Comparison of ENCODE assay signal across 8 cellular contexts in the genomic region with DNA sequence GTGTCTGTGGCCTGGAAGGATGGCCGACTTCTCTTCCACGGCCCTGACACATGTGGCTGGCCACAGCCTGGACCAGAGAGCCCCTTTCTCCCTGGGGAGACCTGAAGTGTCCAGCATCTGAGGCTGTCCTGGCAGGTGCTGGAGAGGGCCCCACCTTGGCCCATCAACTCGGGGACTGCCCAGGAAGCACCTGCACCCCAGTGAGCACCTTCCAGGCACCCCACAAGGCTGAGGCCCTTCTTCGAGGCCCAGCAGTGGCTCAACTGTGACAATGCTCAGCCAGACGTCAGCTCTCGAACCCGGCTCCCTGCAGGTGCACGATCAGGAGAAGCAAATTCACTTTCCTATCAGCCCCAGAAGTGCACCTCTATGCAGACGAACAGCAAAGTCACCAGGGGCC. TPM values are rescaled to one million over a fixed set of nuclear protein-coding genes. Genes with fewer than 3 reads are reported as not detected.
A peak's percentile ranks its signal among the peaks of the same experiment; 100 is the strongest.
DNase-seq lines count a peak whose midpoint lies in the region; ATAC-seq and TF ChIP-seq lines count a peak whose summit lies in the region.

No MANE protein-coding gene starts in this region.

- intact Hi-C loops in esophagus squamous epithelium (cut with DNase I) = no loop called here

- ATAC-seq in DND-41 (ENCODE audit: insufficient read depth, low read depth) (no peak), GM21390 (IDR thresholded peaks at IDR 0.05; ENCODE audit: unreplicated experiment) (peak; percentile 20), HG03520 (IDR thresholded peaks at IDR 0.05; ENCODE audit: unreplicated experiment) (peak; percentile 12)

- DNase-seq in DND-41 (no peak), esophagus squamous epithelium (lab: John Stamatoyannopoulos, UW) (no peak), kidney glomerular epithelial cell (lab: John Stamatoyannopoulos, UW) (no peak), DMS79 treated with DMSO at 0.1 percent for 48 hours (lab: John Stamatoyannopoulos, UW) (no peak), cortex of kidney (lab: John Stamatoyannopoulos, UW) (no peak)
- DNase-seq in activated CD4-positive, alpha-beta T cell treated with anti-CD3 and anti-CD28 coated beads, Interleukin-2, amount 50 U/mL, for 48 hours = no peak

- no peak overlapping the region for H2AFZ ChIP-seq in DND-41 (ENCODE audit: low read depth, low read length)

- H3K9me3 ChIP-seq in DND-41 (ENCODE audit: insufficient read depth, low read length, severe bottlenecking) (no peaks in the 10 kb centered on the region), esophagus squamous epithelium (no peaks in the 10 kb centered on the region)

- H3K4me1 ChIP-seq in DND-41 (ENCODE audit: insufficient read depth, low read length) = peaks cover 47% of the 10 kb centered on the region
- peaks cover 0 to 27% (median 4%) of the 10 kb centered on the region in 3 donors for H3K4me1 ChIP-seq in esophagus squamous epithelium

- H3K4me2 ChIP-seq in DND-41 (ENCODE audit: insufficient read depth, low read length) = no peak overlapping the region

- no peaks in the 10 kb centered on the region for H4K20me1 ChIP-seq in DND-41 (ENCODE audit: insufficient read depth, low read length)

- H3K79me2 ChIP-seq in DND-41 (ENCODE audit: insufficient read depth, low read length) = no peaks in the 10 kb centered on the region

- H3K4me3 ChIP-seq in DND-41 (ENCODE audit: low read depth in 1 of 2, low read length in 2 of 2) = no peak overlapping the region
- H3K4me3 ChIP-seq in esophagus squamous epithelium = no peak overlapping the region

- H3K27ac ChIP-seq in DND-41 (ENCODE audit: low read length) (peak overlapping the region; percentile 85), esophagus squamous epithelium (peak overlapping the region in 3 of 4 donors; percentile 34 to 70 (median 70))

- TF ChIP-seq CTCF in DND-41 (IDR thresholded peaks at IDR 0.05; ENCODE audit: borderline replicate concordance, extremely low read depth, low read length, poor library complexity, severe bottlenecking) = no peak
- TF ChIP-seq CTCF in esophagus squamous epithelium (IDR thresholded peaks at IDR 0.05) = no peak

- H3K27me3 ChIP-seq in DND-41 (ENCODE audit: insufficient read depth, low read length, poor library complexity) (no peaks in the 10 kb centered on the region), esophagus squamous epithelium (no peaks in the 10 kb centered on the region)

- H3K36me3 ChIP-seq in DND-41 (ENCODE audit: insufficient read depth, low read length) = peaks cover 39% of the 10 kb centered on the region
- peaks cover 0 to 65% (median under 1%) of the 10 kb centered on the region in 3 donors for H3K36me3 ChIP-seq in esophagus squamous epithelium

- WGBS in esophagus squamous epithelium, 2 donors = 72 to 87% methylated on average over 3 to 7 of the region's 9 CpGs

- TF ChIP-seq POLR2A in esophagus squamous epithelium (IDR thresholded peaks at IDR 0.05) = no peak

- H3K9ac ChIP-seq in DND-41 (ENCODE audit: low read depth, low read length) = peak overlapping the region; percentile 54

RNA-seq across cellular contexts. Expression of gene RGS10, which starts 24.3 kb away (rescaled TPM):
- total RNA-seq in esophagus squamous epithelium = 10 to 100 TPM; 25.5 to 55.8 (median 43.9) TPM
